Comparison of ENCODE assay signal across 8 cellular contexts in the genomic region with DNA sequence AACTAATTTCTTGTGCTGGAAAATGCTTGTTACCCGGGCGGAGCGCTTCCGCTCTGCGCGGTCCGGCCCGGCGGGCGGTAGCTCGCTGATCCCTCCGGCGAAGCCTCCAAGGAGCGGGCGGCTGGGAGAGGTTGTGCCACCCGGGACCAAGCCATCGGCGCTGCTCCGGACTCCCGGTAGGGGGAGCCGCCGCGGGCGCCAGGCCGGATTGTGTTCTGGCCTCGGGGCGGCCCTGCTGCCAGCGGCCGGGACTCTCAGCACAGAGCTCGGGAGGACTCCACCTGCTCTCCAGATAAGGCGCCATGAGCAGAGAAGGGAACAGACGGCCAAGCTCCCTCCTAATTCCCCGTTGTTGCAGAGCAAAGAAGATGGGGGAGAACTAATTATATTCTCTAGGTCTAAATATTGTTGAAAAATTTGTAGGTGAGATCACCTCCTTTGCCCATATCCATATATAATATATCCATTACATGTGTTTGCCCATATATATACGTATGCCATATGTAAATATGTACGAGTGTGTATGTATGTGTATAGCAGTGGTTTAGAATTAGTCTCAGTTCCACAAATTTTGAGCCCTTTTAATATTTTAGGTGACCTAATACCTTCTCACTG. TPM values are rescaled to one million over a fixed set of nuclear protein-coding genes. Genes with fewer than 3 reads are reported as not detected.
A peak's percentile ranks its signal among the peaks of the same experiment; 100 is the strongest.
DNase-seq lines count a peak whose midpoint lies in the region; ATAC-seq and TF ChIP-seq lines count a peak whose summit lies in the region.

No MANE protein-coding gene starts in this region.

- no peak for DNase-seq in natural killer cell treated with Interleukin-12 subunit alpha and Interleukin-12 subunit beta and Interleukin-15 and Interleukin-18, amount 100 ng/mL, for 72 hours (ENCODE audit: low spot score)
- DNase-seq in natural killer cell (no peak), NCI-H460 (ENCODE audit: extremely low read depth, low read depth) (peak; percentile 77), astrocyte of the hippocampus (ENCODE audit: low read depth, low spot score) (peak; percentile 92), iPS-NIHi7 (ENCODE audit: extremely low spot score) (peak; percentile 89)
- peak; percentile 61 for DNase-seq in stimulated activated naive CD8-positive, alpha-beta T cell treated with anti-CD3 and anti-CD28 coated beads, Interleukin-15, Interleukin-2, amounts not matched to agents 100 U/mL and 50 U/mL, for 24 hours
- DNase-seq in activated naive CD4-positive, alpha-beta T cell treated with Interleukin-2 at 50 U/mL for 16 hours = no peak

- ATAC-seq in natural killer cell treated with Interleukin-12 subunit alpha and Interleukin-12 subunit beta and Interleukin-15 and Interleukin-18, amount 100 ng/mL, for 72 hours = peak; percentile 61 to 72
- ATAC-seq in natural killer cell (no peak), HG02885 (IDR thresholded peaks at IDR 0.05; ENCODE audit: poor library complexity, unreplicated experiment) (peak; percentile 91)
- ATAC-seq in stimulated activated naive CD8-positive, alpha-beta T cell treated with anti-CD3 and anti-CD28 coated beads, Interleukin-15, Interleukin-2, amounts not matched to agents 100 U/mL and 50 U/mL, for 24 hours = peak; percentile 51

- intact Hi-C loops in natural killer cell (cut with micrococcal nuclease) = no loop called here

- peaks cover 4% of the 10 kb centered on the region for H3K36me3 Mint-ChIP-seq in natural killer cell treated with Interleukin-12 subunit alpha and Interleukin-12 subunit beta and Interleukin-15 and Interleukin-18, amount 100 ng/mL, for 72 hours
- peaks cover 13% of the 10 kb centered on the region for H3K36me3 Mint-ChIP-seq in natural killer cell

- H3K4me3 Mint-ChIP-seq in natural killer cell treated with Interleukin-12 subunit alpha and Interleukin-12 subunit beta and Interleukin-15 and Interleukin-18, amount 100 ng/mL, for 72 hours = no peak overlapping the region
- no peak overlapping the region for H3K4me3 Mint-ChIP-seq in natural killer cell

- H3K9me3 Mint-ChIP-seq in natural killer cell treated with Interleukin-12 subunit alpha and Interleukin-12 subunit beta and Interleukin-15 and Interleukin-18, amount 100 ng/mL, for 72 hours = no peaks in the 10 kb centered on the region
- H3K9me3 Mint-ChIP-seq in natural killer cell = peaks cover 0 to 2% of the 10 kb centered on the region in 2 donors

- peaks cover 51 to 77% of the 10 kb centered on the region in 2 donors for H3K27me3 Mint-ChIP-seq in natural killer cell treated with Interleukin-12 subunit alpha and Interleukin-12 subunit beta and Interleukin-15 and Interleukin-18, amount 100 ng/mL, for 72 hours
- H3K27me3 Mint-ChIP-seq in natural killer cell (ENCODE audit: low read depth in 2 of 2) = peaks cover 64 to 85% of the 10 kb centered on the region in 2 donors

- no peak overlapping the region for H3K27ac Mint-ChIP-seq in natural killer cell treated with Interleukin-12 subunit alpha and Interleukin-12 subunit beta and Interleukin-15 and Interleukin-18, amount 100 ng/mL, for 72 hours
- H3K27ac Mint-ChIP-seq in natural killer cell = no peak overlapping the region

- peaks cover 2 to 11% of the 10 kb centered on the region in 2 donors for H3K4me1 Mint-ChIP-seq in natural killer cell treated with Interleukin-12 subunit alpha and Interleukin-12 subunit beta and Interleukin-15 and Interleukin-18, amount 100 ng/mL, for 72 hours (ENCODE audit: low read depth in 2 of 2)
- peaks cover 0 to 12% of the 10 kb centered on the region in 2 donors for H3K4me1 Mint-ChIP-seq in natural killer cell

- no peak for TF ChIP-seq CTCF in natural killer cell (IDR thresholded peaks at IDR 0.05)

RNA-seq across cellular contexts. Expression of gene SATB2, which starts 13.8 kb away (rescaled TPM):
- total RNA-seq in natural killer cell treated with Interleukin-12 subunit alpha and Interleukin-12 subunit beta and Interleukin-15 and Interleukin-18, amount 100 ng/mL, for 72 hours = 1 to 10 TPM in 1 of 2 donors, under 1 TPM in 1; 0.71 to 1.5 TPM
- 1 to 10 TPM in 1 of 3 donors, under 1 TPM in 2; 0.73 to 2.8 (median 0.79) TPM for total RNA-seq in natural killer cell
- 13.4 and 13.7 TPM in 2 replicates for total RNA-seq in NCI-H460 (2014; rRNA removed; shearing (Covaris generic))
- 7.7 and 14.9 TPM in 2 replicates for polyA plus RNA-seq in NCI-H460 (2014; cell fraction: nucleus; rRNA removed)

Comparison
In these comparisons a context has a peak if more than half of its experiments do, and no peak if none do; other contexts are left out.
1. ATAC-seq: peak in natural killer cell treated with Interleukin-12 subunit alpha and Interleukin-12 subunit beta and Interleukin-15 and Interleukin-18, amount 100 ng/mL, for 72 hours (2 of 2), HG02885 (single experiment) and stimulated activated naive CD8-positive, alpha-beta T cell treated with anti-CD3 and anti-CD28 coated beads, Interleukin-15, Interleukin-2, amounts not matched to agents 100 U/mL and 50 U/mL, for 24 hours (single experiment); none in natural killer cell (0 of 3).
2. DNase-seq: peak in NCI-H460 (single experiment), astrocyte of the hippocampus (single experiment), iPS-NIHi7 (single experiment) and stimulated activated naive CD8-positive, alpha-beta T cell treated with anti-CD3 and anti-CD28 coated beads, Interleukin-15, Interleukin-2, amounts not matched to agents 100 U/mL and 50 U/mL, for 24 hours (single experiment); none in natural killer cell treated with Interleukin-12 subunit alpha and Interleukin-12 subunit beta and Interleukin-15 and Interleukin-18, amount 100 ng/mL, for 72 hours (single experiment), natural killer cell (single experiment) and activated naive CD4-positive, alpha-beta T cell treated with Interleukin-2 at 50 U/mL for 16 hours (single experiment).